ENCODE assay signal across 1 cellular context in the genomic region with DNA sequence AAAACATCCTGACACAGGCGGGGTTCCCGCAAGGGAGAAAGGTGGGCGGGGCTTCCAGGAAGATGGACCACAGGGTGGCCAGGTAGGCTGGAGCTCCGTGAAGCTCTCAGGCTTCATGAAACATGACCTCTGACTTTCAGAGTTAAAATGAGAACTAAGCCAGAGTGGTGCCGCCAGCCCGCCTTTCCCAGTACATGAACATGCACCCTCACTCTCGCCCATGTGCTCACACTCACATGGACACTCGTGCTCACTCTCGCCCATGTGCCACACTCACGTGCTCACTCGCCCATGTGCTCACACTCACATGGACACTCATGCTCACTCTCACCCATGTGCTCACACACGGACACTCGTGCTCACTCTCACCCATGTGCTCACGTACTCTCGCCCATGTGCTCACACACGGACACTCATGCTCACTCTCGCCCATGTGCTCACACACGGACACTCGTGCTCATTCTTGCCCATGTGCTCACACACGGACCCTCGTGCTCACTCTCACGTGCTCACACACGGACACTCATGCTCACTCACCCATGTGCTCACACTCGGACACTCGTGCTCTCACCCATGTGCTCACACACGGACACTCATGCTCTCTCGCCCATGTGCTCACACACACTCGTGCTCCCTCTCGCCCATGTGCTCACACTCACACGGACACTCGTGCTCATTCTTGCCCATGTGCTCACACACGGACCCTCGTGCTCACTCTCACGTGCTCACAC.
TF ChIP-seq lines count a peak whose summit lies in the region.

No MANE protein-coding gene starts in this region.

TF ChIP-seq in GM12891, 5 proteins besides CTCF, POLR2A, EP300 and RAD21:
- TF ChIP-seq SPI1 (IDR thresholded peaks at IDR 0.05; ENCODE audit: low read depth, low read length), result no peak
- TF ChIP-seq POLR2AphosphoS5 (IDR thresholded peaks at IDR 0.05; ENCODE audit: low read depth, low read length), result peak; percentile 66
